9 cellular contexts compared by ENCODE assay signal in the genomic region with DNA sequence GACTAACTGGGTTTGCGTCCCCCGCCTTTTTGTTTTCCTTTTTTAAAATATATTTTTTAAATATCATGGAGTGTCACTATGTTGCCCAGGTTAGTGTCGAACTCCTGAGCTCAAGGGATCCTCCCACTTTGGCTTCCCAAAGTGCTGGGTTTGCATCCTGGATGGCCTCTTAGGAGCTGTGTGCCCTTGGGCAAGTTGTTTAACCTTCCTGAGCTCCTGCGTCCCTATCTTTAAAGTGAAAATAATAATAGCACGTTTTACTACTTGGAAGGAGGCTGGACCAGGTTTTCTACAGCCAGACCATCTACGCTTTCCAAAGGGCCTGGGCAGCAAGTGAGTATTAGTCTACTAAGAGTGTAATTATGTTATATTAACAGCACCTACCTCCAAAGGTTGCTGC. TPM values are rescaled to one million over a fixed set of nuclear protein-coding genes. Genes with fewer than 3 reads are reported as not detected.
DNase-seq lines count a peak whose midpoint lies in the region; ATAC-seq, FAIRE-seq and TF ChIP-seq lines count a peak whose summit lies in the region.
"Had no signal": no experiment of that assay in that cellular context is flagged by ENCODE, and none has a peak within 500 bp of the region (broad histone marks: within the 10 kb centered on the region; RNA-seq: fewer than 3 reads in every experiment).

No MANE protein-coding gene starts in this region.

- SMC1A ChIA-PET in GM12878 (lab: Charles Lee; ENCODE audit: uncharacterized antibody, unreplicated experiment) = interaction anchor here (0.9 to 2.4 kb wide), 8 partner anchors 10 to 150 kb away, joined by 3 to 12 read pairs (median 4); no protein-coding TSS in a partner anchor

- peak overlapping the region; percentile 94 for H2AFZ ChIP-seq in GM12878 (ENCODE audit: control insufficient read depth, low read depth, low read length)

- H3K9me3 ChIP-seq in GM12878 (replicated peaks; ENCODE audit: control insufficient read depth, insufficient read depth, low read length) = no peaks in the 10 kb centered on the region; the same call in 2 of the 3 replicates
- H3K9me3 ChIP-seq in lower lobe of right lung = no peaks in the 10 kb centered on the region
- H3K9me3 ChIP-seq in tibial nerve = no peaks in the 10 kb centered on the region

- ATAC-seq in GM12878 (no peak), lower lobe of right lung (no peak), GM21619 (IDR thresholded peaks at IDR 0.05; ENCODE audit: unreplicated experiment) (no peak)

- intact Hi-C loops in GM12878 (cut with micrococcal nuclease; ENCODE audit: unreplicated experiment) (no loop called here), lower lobe of right lung (cut with DNase I) (no loop called here)

- no peaks in the 10 kb centered on the region for H3K9me3 Mint-ChIP-seq in activated naive CD4-positive, alpha-beta T cell treated with anti-CD3 and anti-CD28 coated beads, Interleukin-2, amount 50 U/mL, for 24 hours

- H3K27me3 Mint-ChIP-seq in activated naive CD4-positive, alpha-beta T cell treated with anti-CD3 and anti-CD28 coated beads, Interleukin-2, amount 50 U/mL, for 24 hours = peaks cover 8% of the 10 kb centered on the region

- no peak for DNase-seq in activated naive CD4-positive, alpha-beta T cell (lab: John Stamatoyannopoulos, UW)
- no peak for DNase-seq in GM12878 (ENCODE audit: low read depth, low spot score)
- DNase-seq in lower lobe of right lung = no peak
- no peak for DNase-seq in tibial nerve (ENCODE audit: low spot score in 2 of 2)
- no peak for DNase-seq in H54 (ENCODE audit: insufficient read length, low spot score)
- no peak for DNase-seq in OCI-M1 (lab: John Stamatoyannopoulos, UW)

- H3K27ac ChIP-seq in GM12878 (ENCODE audit: control insufficient read depth, insufficient read depth) (no peak overlapping the region), lower lobe of right lung (peak overlapping the region; percentile 84), tibial nerve (peak overlapping the region; percentile 79 to 92 (median 88))

- BruUV-seq in GM12878 (replicated peaks; lab: Mats Ljungman, UMichigan) = no TSS peak

- no peaks in the 10 kb centered on the region for H3K79me2 ChIP-seq in GM12878 (ENCODE audit: control insufficient read depth, insufficient read depth, low read length)

- TF ChIP-seq CTCF in GM12878 (IDR thresholded peaks at IDR 0.05 in 2 of 3, conservative IDR thresholded peaks at IDR 0.05 in 1 of 3; ENCODE audit: control insufficient read depth in 2 of 3, extremely low read depth in 1 of 3, insufficient read depth in 1 of 3, low read depth in 3 of 3, low read length in 3 of 3) (no peak), lower lobe of right lung (IDR thresholded peaks at IDR 0.05) (no peak), tibial nerve (IDR thresholded peaks at IDR 0.05) (no peak)

- FAIRE-seq in GM12878 (lab: Jason Lieb, UNC) (no peak), H54 (lab: Jason Lieb, UNC) (no peak)

- H3K36me3 Mint-ChIP-seq in activated naive CD4-positive, alpha-beta T cell treated with anti-CD3 and anti-CD28 coated beads, Interleukin-2, amount 50 U/mL, for 24 hours = no peaks in the 10 kb centered on the region

- H3K27me3 ChIP-seq in GM12878 (replicated peaks in 1 of 2; ENCODE audit: control insufficient read depth in 2 of 2, insufficient read depth in 2 of 2, low read length in 1 of 2) (no peaks in the 10 kb centered on the region), lower lobe of right lung (ENCODE audit: low read depth) (no peaks in the 10 kb centered on the region), tibial nerve (no peaks in the 10 kb centered on the region)

- CTCF ChIA-PET in GM12878 (lab: Yijun Ruan, JAX) = interaction anchor here (1.3 to 3.2 kb wide), 2 partner anchors 21 to 78 kb away, joined by 4 to 9 read pairs; no protein-coding TSS in a partner anchor

- H3K4me2 ChIP-seq in GM12878 (ENCODE audit: control insufficient read depth, insufficient read depth) = peak overlapping the region; percentile 88

- RAD21 ChIA-PET in GM12878 (lab: Charles Lee; ENCODE audit: unreplicated experiment) = interaction anchor here (1.1 to 1.4 kb wide), 3 partner anchors 20 to 54 kb away, joined by 3 to 5 read pairs (median 3); no protein-coding TSS in a partner anchor

- TF ChIP-seq POLR2A in GM12878 (IDR thresholded peaks at IDR 0.05; ENCODE audit: low read depth, low read length) = no peak
- TF ChIP-seq POLR2A in tibial nerve (IDR thresholded peaks at IDR 0.05) = no peak
- TF ChIP-seq POLR2A in H54 (IDR thresholded peaks at IDR 0.05; ENCODE audit: low read depth, low read length) = no peak

- H3K4me3 Mint-ChIP-seq in activated naive CD4-positive, alpha-beta T cell treated with anti-CD3 and anti-CD28 coated beads, Interleukin-2, amount 50 U/mL, for 24 hours = peak overlapping the region; percentile 60

- no peak overlapping the region for H3K27ac Mint-ChIP-seq in activated naive CD4-positive, alpha-beta T cell treated with anti-CD3 and anti-CD28 coated beads, Interleukin-2, amount 50 U/mL, for 24 hours

- POLR2A ChIA-PET in GM12878 (lab: Charles Lee) = interaction anchor here (1.6 kb wide), 1 partner anchor 9 kb away, joined by 3 read pairs; no protein-coding TSS in a partner anchor

- TF ChIP-seq RAD21 in GM12878 (IDR thresholded peaks at IDR 0.05; ENCODE audit: insufficient read depth, low read depth, low read length) = no peak

- peaks cover 23% of the 10 kb centered on the region for H3K4me1 Mint-ChIP-seq in activated naive CD4-positive, alpha-beta T cell treated with anti-CD3 and anti-CD28 coated beads, Interleukin-2, amount 50 U/mL, for 24 hours

- WGBS in GM12878 (ENCODE audit: insufficient coverage, insufficient replicate concordance, low lambda C conversion rate, missing lambda C conversion rate) = 92% methylated on average over 6 of the region's 6 CpGs
- WGBS in tibial nerve, 2 donors = 70 to 71% methylated on average over 6 of the region's 6 CpGs

- no peak overlapping the region for H3K9ac ChIP-seq in GM12878 (ENCODE audit: control insufficient read depth, insufficient read depth, low read length)

- in situ Hi-C loops in GM12878 (cut with MboI) = no loop called here

- TF ChIP-seq EP300 in GM12878 (IDR thresholded peaks at IDR 0.05; ENCODE audit: borderline replicate concordance in 1 of 2, control insufficient read depth in 1 of 2, low read depth in 2 of 2, low read length in 2 of 2) = no peak
- no peak for TF ChIP-seq EP300 in tibial nerve (IDR thresholded peaks at IDR 0.05)

- H3K36me3 ChIP-seq in GM12878 (ENCODE audit: control insufficient read depth in 2 of 2, insufficient read depth in 2 of 2, low read length in 1 of 2) = no peaks in the 10 kb centered on the region
- no peaks in the 10 kb centered on the region for H3K36me3 ChIP-seq in lower lobe of right lung
- H3K36me3 ChIP-seq in tibial nerve = no peaks in the 10 kb centered on the region

- H3K4me1 ChIP-seq in GM12878 (ENCODE audit: control insufficient read depth, insufficient read depth, low read length) (peaks cover 9% of the 10 kb centered on the region), lower lobe of right lung (peaks cover 50% of the 10 kb centered on the region), tibial nerve (peaks cover 0 to 50% (median 20%) of the 10 kb centered on the region in 4 donors)

- no peaks in the 10 kb centered on the region for H4K20me1 ChIP-seq in GM12878 (ENCODE audit: control insufficient read depth, insufficient read depth)

- H3K4me3 ChIP-seq in GM12878 (no peak overlapping the region), lower lobe of right lung (peak overlapping the region; percentile 58), tibial nerve (peak overlapping the region in 3 of 4 donors; percentile 19 to 50 (median 47))

TF ChIP-seq in GM12878, 131 proteins besides CTCF, POLR2A, EP300 and RAD21 (continues in another document):
- TF ChIP-seq POLR2AphosphoS2 (IDR thresholded peaks at IDR 0.05; ENCODE audit: low read depth, low read length) = no peak

RNA-seq across cellular contexts. Expression of a gene that starts 44.2 kb away (rescaled TPM):
- not detected in 2 replicates for total RNA-seq in GM12878 (2013; cell fraction: nucleolus; rRNA removed)
- total RNA-seq in GM12878 (2014; rRNA removed) (not detected in 2 replicates), GM12878 (2014; rRNA removed; fragmentation: Illumina TruSeq; extraction: Trizol) (not detected in 2 replicates), GM12878 (2021) (not detected in 2 replicates), lower lobe of right lung (not detected), tibial nerve (not detected)
- not detected for polyA plus RNA-seq in GM12878 (2011; ENCODE audit: low read depth)
- polyA plus RNA-seq in GM12878 (2011; rRNA removed) (not detected in 2 replicates), GM12878 (2014; fragmentation: Illumina TruSeq; extraction: Trizol) (not detected in 2 replicates), GM12878 (2014; fragmentation: Nextera tagmentation; extraction: Ambion mirVana) (not detected), GM12878 (2014; rRNA removed) (not detected in 2 replicates), GM12878 (2016; fragmentation: Nextera tagmentation; extraction: Ambion mirVana) (not detected)
- not detected in 2 replicates for polyA plus RNA-seq in GM12878 (2011; cell fraction: cytosol; rRNA removed)
- not detected in 2 replicates for polyA plus RNA-seq in GM12878 (2011; cell fraction: nucleus; rRNA removed)
- not detected in 2 replicates for polyA plus RNA-seq in GM12878 (2012)
- 1,322 TPM in 1 of 2 replicates, not detected in the other for polyA minus RNA-seq in GM12878 (2011; rRNA and poly(A)+ RNA removed)
- not detected in 2 replicates for polyA minus RNA-seq in GM12878 (2011; cell fraction: cytosol; rRNA and poly(A)+ RNA removed)
- under 0.01 TPM in 1 of 2 replicates, not detected in the other for polyA minus RNA-seq in GM12878 (2011; cell fraction: nucleus; rRNA and poly(A)+ RNA removed)
- total RNA-seq: esophagus mucosa had no signal

RNA-seq across cellular contexts. Expression of a gene that starts 58.7 kb away (rescaled TPM):
- total RNA-seq in GM12878 (2013; cell fraction: nucleolus; rRNA removed) = 2.0 and 2.2 TPM in 2 replicates
- 0.11 and 0.28 TPM in 2 replicates for total RNA-seq in GM12878 (2014; rRNA removed)
- total RNA-seq in GM12878 (2014; rRNA removed; fragmentation: Illumina TruSeq; extraction: Trizol) = 0.04 and 0.05 TPM in 2 replicates
- 0.35 and 0.36 TPM in 2 replicates for total RNA-seq in GM12878 (2021)
- polyA plus RNA-seq in GM12878 (2011; ENCODE audit: low read depth) = 0.08 TPM
- polyA plus RNA-seq in GM12878 (2011; rRNA removed) = 0.03 and 0.05 TPM in 2 replicates
- polyA plus RNA-seq in GM12878 (2011; cell fraction: cytosol; rRNA removed) = 0.09 and 0.12 TPM in 2 replicates
- polyA plus RNA-seq in GM12878 (2011; cell fraction: nucleus; rRNA removed) = 0.69 and 0.94 TPM in 2 replicates
- 0.17 and 0.24 TPM in 2 replicates for polyA plus RNA-seq in GM12878 (2012)
- 0.04 and 0.08 TPM in 2 replicates for polyA plus RNA-seq in GM12878 (2014; fragmentation: Illumina TruSeq; extraction: Trizol)
- not detected for polyA plus RNA-seq in GM12878 (2014; fragmentation: Nextera tagmentation; extraction: Ambion mirVana)
- polyA plus RNA-seq in GM12878 (2014; rRNA removed) = 0.06 and 0.14 TPM in 2 replicates
- polyA plus RNA-seq in GM12878 (2016; fragmentation: Nextera tagmentation; extraction: Ambion mirVana) = not detected
- polyA minus RNA-seq in GM12878 (2011; rRNA and poly(A)+ RNA removed) = 0.37 and 0.52 TPM in 2 replicates
- polyA minus RNA-seq in GM12878 (2011; cell fraction: cytosol; rRNA and poly(A)+ RNA removed) = 0.31 and 0.53 TPM in 2 replicates
- 0.24 and 0.57 TPM in 2 replicates for polyA minus RNA-seq in GM12878 (2011; cell fraction: nucleus; rRNA and poly(A)+ RNA removed)
- total RNA-seq in lower lobe of right lung = 0.41 TPM
- total RNA-seq in tibial nerve = 1 to 10 TPM in 1 of 4 donors, under 1 TPM in 3; 0.42 to 1.5 (median 0.82) TPM
